In genomic region chr12:73186272-73186671, GRCh38 we compare ENCODE assay signal across 5 cellular contexts.
"Had no signal": no experiment of that assay in that cellular context is flagged by ENCODE, and none has a peak within 500 bp of the region (broad histone marks: within the 10 kb centered on the region; RNA-seq: fewer than 3 reads in every experiment).

No MANE protein-coding gene starts in this region.

- H3K4me3 ChIP-seq: K562 had no signal

- H3K27me3 Mint-ChIP-seq: IgD-negative memory B cell had no signal

- H3K27ac Mint-ChIP-seq: IgD-negative memory B cell had no signal

- DNase-seq: IMR-90 had no signal

- H3K27ac ChIP-seq: HL-60 had no signal

- H3K4me3 Mint-ChIP-seq: IgD-negative memory B cell had no signal

- H3K4me1 Mint-ChIP-seq: IgD-negative memory B cell had no signal

- H3K36me3 Mint-ChIP-seq: IgD-negative memory B cell had no signal

- ATAC-seq: HepG2, K562 had no signal
